Comparison of ENCODE assay signal across 9 cellular contexts in genomic region chr17:37605813-37606505, GRCh38. TPM values are rescaled to one million over a fixed set of nuclear protein-coding genes. Genes with fewer than 3 reads are reported as not detected.
DNase-seq lines count a peak whose midpoint lies in the region; ATAC-seq and TF ChIP-seq lines count a peak whose summit lies in the region.
"Had no signal": no experiment of that assay in that cellular context is flagged by ENCODE, and none has a peak within 500 bp of the region (broad histone marks: within the 10 kb centered on the region; RNA-seq: fewer than 3 reads in every experiment).

No MANE protein-coding gene starts in this region.

- DNase-seq in CD14-positive monocyte (ENCODE audit: low spot score) (no peak), KG1 (lab: John Stamatoyannopoulos, UW) (peak; percentile 33), memory B cell (ENCODE audit: low spot score in 2 of 2) (peak in 1 of 2 donors; percentile 7), SW 1271 (lab: John Stamatoyannopoulos, UW) (no peak), NCI-H2107 treated with DMSO at 0.1 percent for 48 hours (lab: John Stamatoyannopoulos, UW; ENCODE audit: unreplicated experiment) (no peak), A172 (ENCODE audit: low spot score) (no peak)
- peak; percentile 66 for DNase-seq in activated CD4-positive, alpha-beta memory T cell treated with anti-CD3 and anti-CD28 coated beads for 36 hours
- DNase-seq: DMS153 had no signal

- H3K36me3 Mint-ChIP-seq in CD14-positive monocyte (peaks cover 6 to 9% of the 10 kb centered on the region in 2 donors), memory B cell (peaks cover 10% of the 10 kb centered on the region)
- H3K36me3 Mint-ChIP-seq in activated CD4-positive, alpha-beta memory T cell treated with anti-CD3 and anti-CD28 coated beads for 36 hours = peaks cover 13% of the 10 kb centered on the region

- ATAC-seq in memory B cell (ENCODE audit: low read depth) (no peak), GM19452 (IDR thresholded peaks at IDR 0.05; ENCODE audit: unreplicated experiment) (no peak)

- H3K4me3 Mint-ChIP-seq in CD14-positive monocyte (no peak overlapping the region), memory B cell (peak overlapping the region; percentile 45)
- H3K4me3 Mint-ChIP-seq in activated CD4-positive, alpha-beta memory T cell treated with anti-CD3 and anti-CD28 coated beads for 36 hours = peak overlapping the region; percentile 68

- H3K27ac Mint-ChIP-seq in CD14-positive monocyte (peak overlapping the region; percentile 3 to 85 (median 27)), memory B cell (peak overlapping the region; percentile 89)
- H3K27ac Mint-ChIP-seq in activated CD4-positive, alpha-beta memory T cell treated with anti-CD3 and anti-CD28 coated beads for 36 hours = peak overlapping the region; percentile 93

- no peak for TF ChIP-seq CTCF in CD14-positive monocyte (IDR thresholded peaks at IDR 0.05)

- H3K4me1 Mint-ChIP-seq in CD14-positive monocyte (peaks cover 34% of the 10 kb centered on the region), memory B cell (peaks cover 28% of the 10 kb centered on the region)
- H3K4me1 Mint-ChIP-seq in activated CD4-positive, alpha-beta memory T cell treated with anti-CD3 and anti-CD28 coated beads for 36 hours (ENCODE audit: low read depth) = peaks cover 55% of the 10 kb centered on the region

- H3K9me3 Mint-ChIP-seq in CD14-positive monocyte = no peaks in the 10 kb centered on the region
- no peaks in the 10 kb centered on the region for H3K9me3 Mint-ChIP-seq in activated CD4-positive, alpha-beta memory T cell treated with anti-CD3 and anti-CD28 coated beads for 36 hours
- H3K9me3 Mint-ChIP-seq in memory B cell = no peaks in the 10 kb centered on the region

- POLR2A ChIA-PET in activated CD4-positive, alpha-beta memory T cell treated with anti-CD3 and anti-CD28 coated beads for 36 hours (lab: Charles Lee) = interaction anchor here (1.1 to 1.5 kb wide), 2 partner anchors 14 to 78 kb away, joined by 3 read pairs; no protein-coding TSS in a partner anchor

- H3K27me3 Mint-ChIP-seq in CD14-positive monocyte (ENCODE audit: low read depth in 3 of 3) (peaks cover 0 to 1% (median 0%) of the 10 kb centered on the region in 3 donors), memory B cell (no peaks in the 10 kb centered on the region)
- no peaks in the 10 kb centered on the region for H3K27me3 Mint-ChIP-seq in activated CD4-positive, alpha-beta memory T cell treated with anti-CD3 and anti-CD28 coated beads for 36 hours

- intact Hi-C loops in CD14-positive monocyte (cut with micrococcal nuclease) = no loop called here
- intact Hi-C loops in activated CD4-positive, alpha-beta memory T cell treated with anti-CD3 and anti-CD28 coated beads for 36 hours (cut with micrococcal nuclease) = loop anchor here (2.0 kb wide), 2 partner anchors 63 to 1095 kb away; no protein-coding TSS in a partner anchor

- CTCF ChIA-PET in activated CD4-positive, alpha-beta memory T cell treated with anti-CD3 and anti-CD28 coated beads for 36 hours (lab: Charles Lee) = interaction anchor here (1.0 to 2.4 kb wide), 2 partner anchors 78 to 186 kb away, joined by 3 to 6 read pairs; no protein-coding TSS in a partner anchor

RNA-seq across cellular contexts. Expression of gene SYNRG, which starts 3.3 kb away (rescaled TPM):
- 10 to 100 TPM; 13.1 to 17.5 TPM for polyA plus RNA-seq in CD14-positive monocyte
- 10 to 100 TPM; 44.4 to 45.2 TPM for total RNA-seq in activated CD4-positive, alpha-beta memory T cell treated with anti-CD3 and anti-CD28 coated beads for 36 hours
- total RNA-seq in A172 (2014; rRNA removed; shearing (Covaris generic)) = 7.4 and 9.0 TPM in 2 replicates

RNA-seq across cellular contexts. Expression of gene DDX52, which starts 37.3 kb away (rescaled TPM):
- 10 to 100 TPM in 1 of 2 donors, 1 to 10 TPM in 1; 8.8 to 11.3 TPM for polyA plus RNA-seq in CD14-positive monocyte
- 10 to 100 TPM; 24.9 to 26.2 TPM for total RNA-seq in activated CD4-positive, alpha-beta memory T cell treated with anti-CD3 and anti-CD28 coated beads for 36 hours
- 45.9 and 59.3 TPM in 2 replicates for total RNA-seq in A172 (2014; rRNA removed; shearing (Covaris generic))

Comparison
In these comparisons a context has a peak if more than half of its experiments do, and no peak if none do; other contexts are left out.
1. DNase-seq: peak in KG1 (single experiment) and activated CD4-positive, alpha-beta memory T cell treated with anti-CD3 and anti-CD28 coated beads for 36 hours (single experiment); none in CD14-positive monocyte (single experiment), SW 1271 (0 of 2), NCI-H2107 treated with DMSO at 0.1 percent for 48 hours (single experiment) and A172 (single experiment).
2. H3K27ac Mint-ChIP-seq: peak in every context shown above with its lines; median percentile 93 in activated CD4-positive, alpha-beta memory T cell treated with anti-CD3 and anti-CD28 coated beads for 36 hours; 89 in memory B cell; 27 in CD14-positive monocyte.
3. H3K4me3 Mint-ChIP-seq: peak in activated CD4-positive, alpha-beta memory T cell treated with anti-CD3 and anti-CD28 coated beads for 36 hours (single experiment) and memory B cell (single experiment); none in CD14-positive monocyte (0 of 2).